ENCODE assay signal across 29 cellular contexts in genomic region chr1:79519084-79519760, GRCh38.
DNase-seq lines count a peak whose midpoint lies in the region; ATAC-seq and TF ChIP-seq lines count a peak whose summit lies in the region.
"Had no signal": no experiment of that assay in that cellular context is flagged by ENCODE, and none has a peak within 500 bp of the region (broad histone marks: within the 10 kb centered on the region; RNA-seq: fewer than 3 reads in every experiment).

No MANE protein-coding gene starts in this region.

- no peaks in the 10 kb centered on the region for H3K9me2 ChIP-seq in OCI-LY7 (ENCODE audit: insufficient read depth, low read length)

- H3K4me3 ChIP-seq in OCI-LY7 (ENCODE audit: low read depth, low read length, poor library complexity, severe bottlenecking) (peak overlapping the region; percentile 33), thyroid gland (replicated peaks in 1 of 3) (no peak overlapping the region)
- H3K4me3 ChIP-seq: body of pancreas, hepatocyte, left lung, right atrium auricular region, tibial artery had no signal

- POLR2A ChIA-PET in OCI-LY7 (lab: Charles Lee), result interaction anchor here (0.7 to 2.0 kb wide), 8 partner anchors 7 to 343 kb away, joined by 3 to 8 read pairs (median 4); no protein-coding TSS in a partner anchor

- CTCF ChIA-PET in OCI-LY7 (lab: Charles Lee; ENCODE audit: unreplicated experiment), result interaction anchor here (1.5 kb wide), 1 partner anchor 103 kb away, joined by 4 read pairs; no protein-coding TSS in a partner anchor

- intact Hi-C loops in OCI-LY7 (cut with micrococcal nuclease; ENCODE audit: unreplicated experiment), result loop anchor here (2.0 kb wide), 1 partner anchor 46 kb away; no protein-coding TSS in a partner anchor
- intact Hi-C loops in thyroid gland (cut with DNase I), result no loop called here

- H3K79me2 ChIP-seq in OCI-LY7 (ENCODE audit: insufficient read depth, low read depth, low read length), result no peaks in the 10 kb centered on the region
- H3K79me2 ChIP-seq: hepatocyte had no signal

- ATAC-seq in GM18858 (IDR thresholded peaks at IDR 0.05; ENCODE audit: unreplicated experiment) (peak; percentile 50), GM19463 (IDR thresholded peaks at IDR 0.05; ENCODE audit: unreplicated experiment) (peak; percentile 56), HG02938 (IDR thresholded peaks at IDR 0.05; ENCODE audit: unreplicated experiment) (peak; percentile 68)
- ATAC-seq: activated naive CD8-positive, alpha-beta T cell treated with anti-CD3 and anti-CD28 coated beads, Interleukin-2, amount 50 U/mL, for 24 hours; body of pancreas; left lung; natural killer cell; SK-N-SH treated with all-trans-retinoic acid at 6 μM for 48 hours had no signal

- 79 to 82% methylated on average over 4 of the region's 4 CpGs for WGBS in thyroid gland, 2 donors

- BruUV-seq in OCI-LY7 (replicated peaks; lab: Mats Ljungman, UMichigan), result TSS peak; percentile 96

- DNase-seq in OCI-LY7 (ENCODE audit: low spot score) (peak; percentile 91), AML-193 (lab: John Stamatoyannopoulos, UW) (no peak), thyroid gland (no peak)
- DNase-seq in activated T-cell treated with anti-CD3 and anti-CD28 coated beads, Interleukin-2, amount 50 U/mL, for 48 hours, result no peak
- DNase-seq: activated CD4-positive, alpha-beta T cell treated with anti-CD3 and anti-CD28 coated beads, Interleukin-2, amount 50 U/mL, for 48 hours; activated CD8-positive, alpha-beta memory T cell treated with anti-CD3 and anti-CD28 coated beads, Interleukin-2, amount 50 U/mL, for 48 hours; activated effector memory CD4-positive, alpha-beta T cell treated with Interleukin-2 at 50 U/mL for 16 hours; activated naive CD8-positive, alpha-beta T cell treated with anti-CD3 and anti-CD28 coated beads, Interleukin-2, amount 50 U/mL, for 24 hours; body of pancreas; CD4-positive, alpha-beta memory T cell; effector CD4-positive, alpha-beta T cell; erythroblast; foreskin melanocyte; GOT3; immature natural killer cell; left lung; natural killer cell; NCI-H1417 treated with DMSO at 0.1 percent for 48 hours; NCI-H526 treated with DMSO at 0.1 percent for 48 hours; stimulated activated CD4-positive, alpha-beta T cell treated with anti-CD3 and anti-CD28 coated beads, Interleukin-4, amount 100 ng/mL, for 24 hours; T-helper 9 cell; tibial artery had no signal

- H3K27me3 ChIP-seq in thyroid gland, result no peaks in the 10 kb centered on the region
- H3K27me3 ChIP-seq: body of pancreas, hepatocyte, left lung, right atrium auricular region, tibial artery had no signal

- H4K20me1 ChIP-seq in OCI-LY7 (ENCODE audit: insufficient read depth, low read length), result no peaks in the 10 kb centered on the region

- peaks cover 49% of the 10 kb centered on the region; the same call in 1 of the 2 replicates for H3K9me3 ChIP-seq in OCI-LY7 (ENCODE audit: low read length)
- H3K9me3 ChIP-seq in thyroid gland, result no peaks in the 10 kb centered on the region
- H3K9me3 ChIP-seq: body of pancreas had no signal

- H3K27ac ChIP-seq in OCI-LY7 (ENCODE audit: low read depth, low read length, poor library complexity, severe bottlenecking) (peak overlapping the region; percentile 97), thyroid gland (no peak overlapping the region)
- H3K27ac ChIP-seq: body of pancreas, hepatocyte, left lung, right atrium auricular region, RWPE1, tibial artery had no signal

- H3K4me2 ChIP-seq in OCI-LY7 (ENCODE audit: low read length), result peak overlapping the region; percentile 57
- H3K4me2 ChIP-seq: hepatocyte had no signal

- no peak for TF ChIP-seq CTCF in OCI-LY7 (conservative IDR thresholded peaks at IDR 0.05; ENCODE audit: low read length)
- TF ChIP-seq CTCF in thyroid gland (IDR thresholded peaks at IDR 0.05), result no peak

- peaks cover 33% of the 10 kb centered on the region for H3K36me3 ChIP-seq in OCI-LY7 (ENCODE audit: insufficient read depth, low read length)
- H3K36me3 ChIP-seq in thyroid gland, result no peaks in the 10 kb centered on the region
- H3K36me3 ChIP-seq: left lung, right atrium auricular region, tibial artery had no signal

- TF ChIP-seq POLR2A in thyroid gland (IDR thresholded peaks at IDR 0.05), result no peak

- H2AFZ ChIP-seq in OCI-LY7 (ENCODE audit: low read length), result peak overlapping the region; percentile 68; the same call in 1 of the 2 replicates
- H2AFZ ChIP-seq: hepatocyte had no signal

- peaks cover 42% of the 10 kb centered on the region for H3K4me1 ChIP-seq in OCI-LY7 (ENCODE audit: insufficient read depth, low read length, poor library complexity, severe bottlenecking)
- no peaks in the 10 kb centered on the region for H3K4me1 ChIP-seq in thyroid gland
- H3K4me1 ChIP-seq: body of pancreas, left lung, right atrium auricular region, tibial artery had no signal
